Comparison of ENCODE assay signal across 34 cellular contexts in genomic region chr17:51240275-51240674, GRCh38.
"Had no signal": no experiment of that assay in that cellular context is flagged by ENCODE, and none has a peak within 500 bp of the region (broad histone marks: within the 10 kb centered on the region; RNA-seq: fewer than 3 reads in every experiment).

No MANE protein-coding gene starts in this region.

- H3K4me1 Mint-ChIP-seq: brain had no signal

- H3K4me3 Mint-ChIP-seq: activated CD8-positive, alpha-beta T cell treated with anti-CD3 and anti-CD28 coated beads, Interleukin-2, amount 10 ng/mL, durations not matched to agents 7 days and 5 days; activated naive CD4-positive, alpha-beta T cell treated with anti-CD3 and anti-CD28 coated beads, Interleukin-2, amount 10 ng/mL, durations not matched to agents 7 days and 5 days; activated naive CD8-positive, alpha-beta T cell; activated naive CD8-positive, alpha-beta T cell treated with anti-CD3 and anti-CD28 coated beads, Interleukin-2, amount 50 U/mL, for 24 hours; activated T-cell treated with anti-CD3 and anti-CD28 coated beads, Interleukin-2, amount 50 U/mL, for 24 hours; brain had no signal

- H3K4me3 ChIP-seq: PC-9 had no signal

- H3K9me3 Mint-ChIP-seq: activated naive CD4-positive, alpha-beta T cell treated with anti-CD3 and anti-CD28 coated beads, Interleukin-2, amount 10 ng/mL, durations not matched to agents 7 days and 5 days; activated naive CD8-positive, alpha-beta T cell treated with anti-CD3 and anti-CD28 coated beads, Interleukin-2, amount 50 U/mL, for 24 hours; activated T-cell treated with anti-CD3 and anti-CD28 coated beads, Interleukin-2, amount 50 U/mL, for 24 hours had no signal

- H3K27ac ChIP-seq: PC-9, RWPE1, VCaP had no signal

- H2AFZ ChIP-seq: PC-9 had no signal

- H3K27me3 Mint-ChIP-seq: activated naive CD4-positive, alpha-beta T cell treated with anti-CD3 and anti-CD28 coated beads, Interleukin-2, amount 10 ng/mL, durations not matched to agents 7 days and 5 days; activated naive CD8-positive, alpha-beta T cell; activated naive CD8-positive, alpha-beta T cell treated with anti-CD3 and anti-CD28 coated beads, Interleukin-2, amount 50 U/mL, for 24 hours; activated T-cell treated with anti-CD3 and anti-CD28 coated beads, Interleukin-2, amount 50 U/mL, for 24 hours; brain had no signal

- H3K4me2 ChIP-seq: PC-9 had no signal

- DNase-seq: activated CD4-positive, alpha-beta T cell treated with anti-CD3 and anti-CD28 coated beads for 1 hour; activated CD4-positive, alpha-beta T cell treated with anti-CD3 and anti-CD28 coated beads for 48 hours; activated CD4-positive, alpha-beta T cell treated with anti-CD3 and anti-CD28 coated beads, Interleukin-2, amount 50 U/mL, for 48 hours; activated CD4-positive, CD25-positive, alpha-beta regulatory T cell; activated CD8-positive, alpha-beta T cell treated with anti-CD3 and anti-CD28 coated beads, Interleukin-2, amount 10 ng/mL, durations not matched to agents 7 days and 5 days; activated gamma-delta T cell treated with Interleukin-2 at 50 U/mL for 16 hours; activated naive CD4-positive, alpha-beta T cell treated with anti-CD3 and anti-CD28 coated beads, Interleukin-2, amount 10 ng/mL, durations not matched to agents 7 days and 5 days; activated naive CD8-positive, alpha-beta T cell treated with anti-CD3 and anti-CD28 coated beads, Interleukin-2, amount 50 U/mL, for 24 hours; activated T-cell treated with anti-CD3 and anti-CD28 coated beads, Interleukin-2, amount 50 U/mL, for 24 hours; anterior cingulate cortex; Kasumi-1; KG1; MM.1S; MV-4-11; NCI-H1092; NCI-H1417; NCI-H146; NCI-H187 treated with DMSO at 0.1 percent for 48 hours; NCI-H2081; NCI-H345; NCI-H526; NCI-H748 treated with DMSO at 0.1 percent for 48 hours; NK-92 treated with Interleukin-12 subunit alpha and Interleukin-12 subunit beta, amount 100 ng/mL, for 24 hours; SIG-M5; SW 1271; T-helper 1 cell; T-helper 2 cell; T-helper 9 cell had no signal

- ATAC-seq: activated CD8-positive, alpha-beta T cell treated with anti-CD3 and anti-CD28 coated beads, Interleukin-2, amount 10 ng/mL, durations not matched to agents 7 days and 5 days; activated naive CD8-positive, alpha-beta T cell treated with anti-CD3 and anti-CD28 coated beads, Interleukin-2, amount 50 U/mL, for 24 hours; Right ventricle myocardium inferior had no signal

- H3K27ac Mint-ChIP-seq: activated CD8-positive, alpha-beta T cell treated with anti-CD3 and anti-CD28 coated beads, Interleukin-2, amount 10 ng/mL, durations not matched to agents 7 days and 5 days; activated naive CD4-positive, alpha-beta T cell treated with anti-CD3 and anti-CD28 coated beads, Interleukin-2, amount 10 ng/mL, durations not matched to agents 7 days and 5 days; activated naive CD8-positive, alpha-beta T cell; activated naive CD8-positive, alpha-beta T cell treated with anti-CD3 and anti-CD28 coated beads, Interleukin-2, amount 50 U/mL, for 24 hours; activated T-cell treated with anti-CD3 and anti-CD28 coated beads, Interleukin-2, amount 50 U/mL, for 24 hours; brain had no signal
